8 cellular contexts compared by ENCODE assay signal in the genomic region with DNA sequence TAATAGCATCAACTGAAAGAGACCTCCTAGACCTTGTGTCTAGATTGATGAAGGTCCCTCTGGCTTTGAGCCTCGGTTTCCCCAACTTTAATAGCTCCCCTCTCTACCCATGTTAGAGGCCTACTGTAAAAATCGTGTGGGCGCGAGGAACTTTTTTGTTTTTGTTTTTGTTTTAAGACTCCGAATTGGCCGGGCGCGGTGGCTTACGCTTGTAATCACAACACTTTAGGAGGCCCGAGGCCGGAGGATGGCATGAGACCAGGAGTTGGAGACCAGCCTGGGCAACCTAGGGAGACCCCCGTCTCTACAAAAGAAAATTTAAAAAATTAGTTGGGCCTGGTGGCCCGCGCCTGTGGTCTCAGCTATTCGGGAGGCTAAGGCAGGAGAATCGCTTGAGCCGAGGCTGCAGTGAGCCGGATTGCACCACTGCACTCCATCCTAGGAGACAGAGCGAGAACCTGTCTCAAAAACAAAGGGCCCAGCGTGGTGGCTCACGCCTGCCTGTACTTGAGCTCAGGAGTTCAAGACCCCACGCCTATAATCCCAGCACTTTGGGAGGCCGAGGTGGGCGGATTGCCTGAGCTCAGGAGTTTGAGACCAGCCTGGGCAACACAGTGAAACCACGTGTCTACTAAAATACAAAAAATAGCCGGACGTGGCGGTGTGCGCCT. TPM values are rescaled to one million over a fixed set of nuclear protein-coding genes. Genes with fewer than 3 reads are reported as not detected.
DNase-seq lines count a peak whose midpoint lies in the region; ATAC-seq and TF ChIP-seq lines count a peak whose summit lies in the region.

No MANE protein-coding gene starts in this region.

- H3K27me3 Mint-ChIP-seq in CD14-positive monocyte (ENCODE audit: low read depth in 3 of 3): no peaks in the 10 kb centered on the region
- H3K27me3 Mint-ChIP-seq in naive thymus-derived CD8-positive, alpha-beta T cell: no peaks in the 10 kb centered on the region

- H3K4me3 ChIP-seq in coronary artery: peak overlapping the region; percentile 87

- H3K36me3 Mint-ChIP-seq in CD14-positive monocyte: peaks cover 15 to 17% of the 10 kb centered on the region in 2 donors
- H3K36me3 Mint-ChIP-seq in naive thymus-derived CD8-positive, alpha-beta T cell: peaks cover 0 to 8% (median 0%) of the 10 kb centered on the region in 3 donors

- peak overlapping the region; percentile 91 to 97 (median 97) for H3K27ac Mint-ChIP-seq in CD14-positive monocyte
- H3K27ac Mint-ChIP-seq in naive thymus-derived CD8-positive, alpha-beta T cell: peak overlapping the region; percentile 95 to 99 (median 98)

- intact Hi-C loops in CD14-positive monocyte (cut with micrococcal nuclease): loop anchor here (1.0 to 10.0 kb wide), 4 partner anchors 19 to 145 kb away; a partner anchor contains a TSS

- TF ChIP-seq CTCF in CD14-positive monocyte (IDR thresholded peaks at IDR 0.05) (no peak), coronary artery (IDR thresholded peaks at IDR 0.05) (no peak)

- no peak for ATAC-seq in naive thymus-derived CD8-positive, alpha-beta T cell

- peak overlapping the region; percentile 88 to 94 for H3K4me3 Mint-ChIP-seq in CD14-positive monocyte
- H3K4me3 Mint-ChIP-seq in naive thymus-derived CD8-positive, alpha-beta T cell: peak overlapping the region; percentile 91 to 98 (median 95)

- POLR2A ChIA-PET in naive thymus-derived CD8-positive, alpha-beta T cell (lab: Charles Lee): interaction anchor here (0.6 to 8.1 kb wide), 26 partner anchors 9 to 1071 kb away, joined by 3 to 142 read pairs (median 6); a partner anchor contains a TSS

- DNase-seq in CD14-positive monocyte (ENCODE audit: low spot score) (no peak), NCI-H69 (lab: John Stamatoyannopoulos, UW) (peak; percentile 46), coronary artery (ENCODE audit: low spot score) (no peak), HuH-7.5 (ENCODE audit: low spot score) (no peak), SIG-M5 treated with dmso at 0.1 percent for 504 hours (lab: John Stamatoyannopoulos, UW; ENCODE audit: unreplicated experiment) (no peak), NCI-H2107 treated with DMSO at 0.1 percent for 48 hours (lab: John Stamatoyannopoulos, UW; ENCODE audit: unreplicated experiment) (no peak), putamen (ENCODE audit: low spot score) (no peak)
- no peak for DNase-seq in naive thymus-derived CD8-positive, alpha-beta T cell

- peak overlapping the region; percentile 89 to 92 for H3K27ac ChIP-seq in coronary artery

- peaks cover 40% of the 10 kb centered on the region for H3K4me1 Mint-ChIP-seq in CD14-positive monocyte
- peaks cover 19 to 44% (median 37%) of the 10 kb centered on the region in 4 donors for H3K4me1 Mint-ChIP-seq in naive thymus-derived CD8-positive, alpha-beta T cell

- H3K9me3 Mint-ChIP-seq in CD14-positive monocyte: peaks cover 0 to 4% (median 0%) of the 10 kb centered on the region in 7 donors
- H3K9me3 Mint-ChIP-seq in naive thymus-derived CD8-positive, alpha-beta T cell: no peaks in the 10 kb centered on the region

RNA-seq across cellular contexts. Expression of a gene that starts 0.9 kb away (rescaled TPM):
- polyA plus RNA-seq in CD14-positive monocyte: 10 to 100 TPM; 16.9 to 22.0 TPM
- 100 to 1,000 TPM; 167 to 168 TPM for total RNA-seq in naive thymus-derived CD8-positive, alpha-beta T cell
- polyA plus RNA-seq in naive thymus-derived CD8-positive, alpha-beta T cell: 100 to 1,000 TPM in 1 of 3 donors, 10 to 100 TPM in 2; 57.3 to 131 (median 60.9) TPM

RNA-seq across cellular contexts. Expression of a gene that starts 20.2 kb away (rescaled TPM):
- polyA plus RNA-seq in CD14-positive monocyte: 10 to 100 TPM; 15.3 to 17.0 TPM
- total RNA-seq in naive thymus-derived CD8-positive, alpha-beta T cell: 10 to 100 TPM; 20.3 to 20.4 TPM
- polyA plus RNA-seq in naive thymus-derived CD8-positive, alpha-beta T cell: 10 to 100 TPM; 38.6 to 44.8 (median 42.5) TPM

RNA-seq across cellular contexts. Expression of a gene that starts 24.1 kb away (rescaled TPM):
- not detected for polyA plus RNA-seq in CD14-positive monocyte
- 1 to 10 TPM; 1.9 to 2.9 TPM for total RNA-seq in naive thymus-derived CD8-positive, alpha-beta T cell
- polyA plus RNA-seq in naive thymus-derived CD8-positive, alpha-beta T cell: under 1 TPM in 1 of 3 donors, not detected in 2; 0.24 TPM

RNA-seq across cellular contexts. Expression of a gene that starts 31.1 kb away (rescaled TPM):
- polyA plus RNA-seq in CD14-positive monocyte: under 1 TPM; 0.16 to 0.38 TPM
- total RNA-seq in naive thymus-derived CD8-positive, alpha-beta T cell: 10 to 100 TPM; 17.7 to 20.9 TPM
- polyA plus RNA-seq in naive thymus-derived CD8-positive, alpha-beta T cell: 1 to 10 TPM in 1 of 3 donors, under 1 TPM in 2; 0.17 to 2.3 (median 0.54) TPM

RNA-seq across cellular contexts. Expression of a gene that starts 50.4 kb away (rescaled TPM):
- under 1 TPM in 1 of 2 donors, not detected in 1; 0.08 TPM for polyA plus RNA-seq in CD14-positive monocyte
- not detected for total RNA-seq in naive thymus-derived CD8-positive, alpha-beta T cell
- not detected for polyA plus RNA-seq in naive thymus-derived CD8-positive, alpha-beta T cell
